ENCODE assay signal across 12 cellular contexts in the genomic region with DNA sequence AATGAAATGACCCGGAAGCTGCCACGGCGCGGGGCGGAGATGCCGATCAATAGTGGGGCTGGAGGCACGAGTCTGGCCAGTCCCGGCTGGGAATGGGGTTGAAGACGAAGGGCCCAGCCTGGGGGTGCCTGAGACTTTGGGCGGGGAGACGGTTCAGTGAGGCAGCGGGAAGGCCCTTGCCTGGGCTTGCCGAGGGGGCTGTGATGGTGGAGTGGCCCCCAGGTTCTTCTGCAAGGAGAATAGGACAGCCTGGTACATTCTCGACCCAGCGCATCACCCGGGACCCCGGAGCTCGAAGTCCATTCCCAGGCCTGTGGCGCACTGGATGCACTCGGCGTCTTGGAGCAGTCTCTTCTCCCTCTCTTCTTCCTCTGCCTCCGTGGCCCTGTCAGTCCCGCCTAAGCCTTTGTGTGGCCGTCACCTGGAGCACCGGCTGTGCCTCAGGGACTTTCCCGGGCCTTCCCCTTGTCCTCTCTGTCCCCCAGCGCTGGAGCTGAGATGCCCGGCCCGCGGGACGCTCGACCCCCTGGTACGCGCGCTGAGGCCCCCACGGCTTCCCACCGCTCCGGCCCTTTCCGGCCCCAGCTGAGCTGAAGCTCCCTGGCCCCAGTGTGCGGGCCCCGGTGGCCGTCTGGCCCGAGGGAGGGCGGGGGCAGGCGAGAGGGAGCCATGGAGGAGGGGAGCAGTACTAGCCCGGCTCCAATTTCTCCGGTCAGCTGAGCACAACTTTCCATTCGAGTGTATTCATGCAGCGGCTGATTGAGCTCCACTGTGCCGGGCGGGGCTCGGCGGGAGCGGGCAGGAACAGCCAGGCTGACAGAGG. TPM values are rescaled to one million over a fixed set of nuclear protein-coding genes. Genes with fewer than 3 reads are reported as not detected.
A peak's percentile ranks its signal among the peaks of the same experiment; 100 is the strongest.
DNase-seq lines count a peak whose midpoint lies in the region; ATAC-seq and TF ChIP-seq lines count a peak whose summit lies in the region.
"Had no signal": no experiment of that assay in that cellular context is flagged by ENCODE, and none has a peak within 500 bp of the region (broad histone marks: within the 10 kb centered on the region; RNA-seq: fewer than 3 reads in every experiment).

No MANE protein-coding gene starts in this region.

- no peak overlapping the region for H3K27ac ChIP-seq in A673 (ENCODE audit: low read depth, low read length, poor library complexity, severe bottlenecking)
- H3K27ac ChIP-seq: BLaER1, prostate gland had no signal

- H3K4me1 ChIP-seq in A673 (ENCODE audit: insufficient read depth, low read length, poor library complexity, severe bottlenecking): no peaks in the 10 kb centered on the region
- H3K4me1 ChIP-seq: BLaER1, prostate gland had no signal

- no peak for TF ChIP-seq CTCF in A673 (conservative IDR thresholded peaks at IDR 0.05; ENCODE audit: low read depth, low read length)

- POLR2A ChIA-PET in A673 (lab: Charles Lee; ENCODE audit: low non-redundant PET): no interaction called here

- CTCF ChIA-PET in A673 (lab: Charles Lee): interaction anchor here (0.5 to 0.8 kb wide), 4 partner anchors 16 to 587 kb away, joined by 3 to 5 read pairs (median 4); a partner anchor contains a TSS

- no peaks in the 10 kb centered on the region for H3K9me3 ChIP-seq in A673 (ENCODE audit: low read depth, low read length, poor library complexity, severe bottlenecking)
- H3K9me3 ChIP-seq: prostate gland had no signal

- peaks cover 100% of the 10 kb centered on the region for H3K27me3 Mint-ChIP-seq in stimulated activated naive CD8-positive, alpha-beta T cell treated with anti-CD3 and anti-CD28 coated beads, Interleukin-15, amount 100 ng/mL, for 72 hours
- peaks cover 56% of the 10 kb centered on the region for H3K27me3 Mint-ChIP-seq in memory B cell

- H3K4me3 ChIP-seq in A673 (ENCODE audit: low read depth, low read length, poor library complexity, severe bottlenecking): no peak overlapping the region
- H3K4me3 ChIP-seq: BLaER1, prostate gland had no signal

- no peaks in the 10 kb centered on the region for H3K9me3 Mint-ChIP-seq in stimulated activated naive CD8-positive, alpha-beta T cell treated with anti-CD3 and anti-CD28 coated beads, Interleukin-15, amount 100 ng/mL, for 72 hours
- no peaks in the 10 kb centered on the region for H3K9me3 Mint-ChIP-seq in memory B cell
- H3K9me3 Mint-ChIP-seq: stimulated activated naive CD8-positive, alpha-beta T cell treated with anti-CD3 and anti-CD28 coated beads, Interleukin-15, Interleukin-2, amounts not matched to agents 100 ng/mL and 50 ng/mL, for 24 hours had no signal

- intact Hi-C loops in A673 (cut with micrococcal nuclease; ENCODE audit: unreplicated experiment): loop anchor here (5.0 to 10.0 kb wide), 2 partner anchors 702 to 1075 kb away; no protein-coding TSS in a partner anchor

- no peak overlapping the region for H3K27ac Mint-ChIP-seq in stimulated activated naive CD8-positive, alpha-beta T cell treated with anti-CD3 and anti-CD28 coated beads, Interleukin-15, amount 100 ng/mL, for 72 hours
- H3K27ac Mint-ChIP-seq in memory B cell: no peak overlapping the region
- H3K27ac Mint-ChIP-seq: stimulated activated naive CD8-positive, alpha-beta T cell treated with anti-CD3 and anti-CD28 coated beads, Interleukin-15, Interleukin-2, amounts not matched to agents 100 ng/mL and 50 ng/mL, for 24 hours had no signal

- no peak for ATAC-seq in stimulated activated naive CD8-positive, alpha-beta T cell treated with anti-CD3 and anti-CD28 coated beads, Interleukin-15, amount 100 ng/mL, for 72 hours
- no peak for ATAC-seq in stimulated activated naive CD8-positive, alpha-beta T cell treated with anti-CD3 and anti-CD28 coated beads, Interleukin-15, Interleukin-2, amounts not matched to agents 100 U/mL and 50 U/mL, for 24 hours
- ATAC-seq in memory B cell (ENCODE audit: low read depth): no peak
- no peak for ATAC-seq in HG02588 (IDR thresholded peaks at IDR 0.05; ENCODE audit: unreplicated experiment)

- H3K4me3 Mint-ChIP-seq in stimulated activated naive CD8-positive, alpha-beta T cell treated with anti-CD3 and anti-CD28 coated beads, Interleukin-15, amount 100 ng/mL, for 72 hours: peak overlapping the region; percentile 49 to 50
- H3K4me3 Mint-ChIP-seq in memory B cell: peak overlapping the region; percentile 61
- H3K4me3 Mint-ChIP-seq: stimulated activated naive CD8-positive, alpha-beta T cell treated with anti-CD3 and anti-CD28 coated beads, Interleukin-15, Interleukin-2, amounts not matched to agents 100 ng/mL and 50 ng/mL, for 24 hours had no signal

- no peaks in the 10 kb centered on the region for H3K36me3 Mint-ChIP-seq in memory B cell

- no TSS peak for BruUV-seq in A673 (replicated peaks; lab: Mats Ljungman, UMichigan)

- H3K27me3 ChIP-seq in A673 (replicated peaks; ENCODE audit: insufficient read depth, low read depth, low read length, poor library complexity): peaks cover 23% of the 10 kb centered on the region

- no peak for DNase-seq in stimulated activated naive CD8-positive, alpha-beta T cell treated with anti-CD3 and anti-CD28 coated beads, Interleukin-15, amount 100 ng/mL, for 72 hours
- DNase-seq in stimulated activated naive CD8-positive, alpha-beta T cell treated with anti-CD3 and anti-CD28 coated beads, Interleukin-15, Interleukin-2, amounts not matched to agents 100 U/mL and 50 U/mL, for 24 hours: no peak
- DNase-seq in dermis blood vessel endothelial cell (peak; percentile 37), memory B cell (ENCODE audit: low spot score in 2 of 2) (no peak), NCI-H187 (lab: John Stamatoyannopoulos, UW) (no peak), NCI-H1930 (lab: John Stamatoyannopoulos, UW) (no peak), A673 (ENCODE audit: low spot score) (no peak)

- no peaks in the 10 kb centered on the region for H3K36me3 ChIP-seq in A673 (ENCODE audit: insufficient read depth, low read length, poor library complexity, severe bottlenecking)
- H3K36me3 ChIP-seq: BLaER1, prostate gland had no signal

- H3K4me1 Mint-ChIP-seq in stimulated activated naive CD8-positive, alpha-beta T cell treated with anti-CD3 and anti-CD28 coated beads, Interleukin-15, amount 100 ng/mL, for 72 hours: peaks cover 33% of the 10 kb centered on the region
- peaks cover 26% of the 10 kb centered on the region for H3K4me1 Mint-ChIP-seq in memory B cell

RNA-seq across cellular contexts. Expression of a gene that starts 8.0 kb away (rescaled TPM):
- total RNA-seq in dermis blood vessel endothelial cell: not detected in 2 replicates
- 0.56 and 0.59 TPM in 2 replicates for total RNA-seq in A673 (2021)
- total RNA-seq: M059J, prostate gland had no signal

RNA-seq across cellular contexts. Expression of a gene that starts 59.7 kb away (rescaled TPM):
- total RNA-seq in dermis blood vessel endothelial cell: 0.09 TPM in 1 of 2 replicates, not detected in the other
- not detected in 2 replicates for total RNA-seq in A673 (2021)
